8 cellular contexts compared by ENCODE assay signal in the genomic region with DNA sequence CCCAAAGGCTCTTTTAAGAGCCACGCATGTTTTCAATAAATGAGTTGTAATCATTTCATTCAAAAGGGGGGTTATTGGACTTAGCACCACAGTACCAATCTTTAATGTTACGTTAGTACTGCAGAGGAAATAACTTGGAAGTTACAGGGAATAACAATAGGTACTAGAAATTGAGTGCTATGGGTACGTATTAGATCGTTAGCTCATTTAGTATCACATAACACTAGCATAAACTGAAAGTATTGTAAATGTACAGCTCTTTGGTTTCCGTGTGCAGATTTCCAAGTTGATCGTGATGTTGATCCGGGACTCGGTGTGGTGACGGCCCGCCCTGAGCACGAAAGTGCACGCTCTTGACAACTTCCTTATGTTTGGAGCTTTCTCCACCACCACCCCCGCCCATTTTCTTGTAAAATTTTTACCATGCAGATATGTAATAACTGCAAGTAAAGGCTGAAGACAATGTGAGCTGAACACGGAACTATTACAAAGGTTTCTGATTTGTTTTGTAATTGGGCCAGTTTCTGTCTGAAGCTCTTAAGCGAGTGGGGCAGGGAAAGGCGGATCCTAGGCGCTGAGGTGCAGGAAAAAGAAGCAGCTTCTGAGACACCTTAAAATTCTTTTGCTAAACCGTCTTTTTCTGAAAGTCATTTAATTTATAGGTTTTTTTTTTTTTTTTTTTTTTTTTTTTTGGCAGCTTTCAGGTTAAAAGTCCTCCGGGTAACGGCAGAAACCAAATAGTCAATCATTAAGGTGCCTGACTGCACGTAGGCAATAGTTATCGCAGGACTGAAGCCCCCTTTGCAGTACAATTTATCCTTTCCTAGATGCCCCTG.
A peak's percentile ranks its signal among the peaks of the same experiment; 100 is the strongest.
DNase-seq lines count a peak whose midpoint lies in the region; ATAC-seq lines count a peak whose summit lies in the region.

No MANE protein-coding gene starts in this region.

- no peak overlapping the region for H4K5ac ChIP-seq in mesendoderm (ENCODE audit: low read length)

- H3K56ac ChIP-seq in mesendoderm (ENCODE audit: low read length), result peak overlapping the region; percentile 84

- peak overlapping the region; percentile 57 for H3K4me2 ChIP-seq in mesendoderm (ENCODE audit: low read length)

- H3K9ac ChIP-seq in mesendoderm (ENCODE audit: low read length), result peak overlapping the region; percentile 77

- no peaks in the 10 kb centered on the region for H3K27me3 Mint-ChIP-seq in effector memory CD8-positive, alpha-beta T cell

- WGBS in mesendoderm (ENCODE audit: extremely low coverage, insufficient coverage, low lambda C conversion rate), result no CpG with 5 or more reads among the region's 22 CpGs

- H3K4ac ChIP-seq in mesendoderm (ENCODE audit: low read depth, low read length), result no peak overlapping the region

- H3K4me1 ChIP-seq in mesendoderm (ENCODE audit: control insufficient read depth, low read depth, low read length), result peaks cover 4% of the 10 kb centered on the region

- H3K9me3 Mint-ChIP-seq in effector memory CD8-positive, alpha-beta T cell, result no peaks in the 10 kb centered on the region

- peak; percentile 19 for ATAC-seq in effector memory CD8-positive, alpha-beta T cell (replicated peaks)

- DNase-seq in NCI-H1105 treated with DMSO at 0.1 percent for 48 hours (lab: John Stamatoyannopoulos, UW) (peak; percentile 51), NCI-H1105 (lab: John Stamatoyannopoulos, UW) (no peak), NCI-H226 (peak; percentile 12), mesendoderm (peak; percentile 52), ecto neural progenitor cell (ENCODE audit: low spot score) (no peak)
- DNase-seq in activated CD4-positive, alpha-beta T cell treated with anti-CD3 and anti-CD28 coated beads, Interleukin-2, amount 50 U/mL, for 4 hours, result peak; percentile 36 to 37
- DNase-seq in effector memory CD8-positive, alpha-beta T cell, result peak; percentile 49 to 60 (median 49)
- DNase-seq in stimulated activated naive CD4-positive, alpha-beta T cell treated with Interleukin-2 at 50 U/mL for 16 hours (lab: John Stamatoyannopoulos, UW), result peak; percentile 29

- peaks cover 62% of the 10 kb centered on the region for H3K36me3 Mint-ChIP-seq in effector memory CD8-positive, alpha-beta T cell (ENCODE audit: insufficient read depth)

- H2BK5ac ChIP-seq in mesendoderm (ENCODE audit: low read length), result no peak overlapping the region

- H3K27ac ChIP-seq in mesendoderm (ENCODE audit: low read depth, low read length), result peak overlapping the region; percentile 51

- H3K4me3 Mint-ChIP-seq in effector memory CD8-positive, alpha-beta T cell, result peak overlapping the region; percentile 90 to 96

- peak overlapping the region; percentile 99 for H3K27ac Mint-ChIP-seq in effector memory CD8-positive, alpha-beta T cell

- H2BK120ac ChIP-seq in mesendoderm (ENCODE audit: low read depth, low read length), result no peak overlapping the region

- peaks cover 3% of the 10 kb centered on the region for H3K79me2 ChIP-seq in mesendoderm (ENCODE audit: control insufficient read depth, insufficient read depth, low read length)

- H3K4me1 Mint-ChIP-seq in effector memory CD8-positive, alpha-beta T cell (ENCODE audit: low read depth in 2 of 2), result peaks cover 37 to 39% of the 10 kb centered on the region in 2 donors

- no peak overlapping the region for H3K23ac ChIP-seq in mesendoderm (ENCODE audit: low read length)

- peak overlapping the region; percentile 40 for H3K18ac ChIP-seq in mesendoderm (ENCODE audit: low read length)

- H3K4me3 ChIP-seq in mesendoderm (ENCODE audit: low read length), result peak overlapping the region; percentile 64

- no peaks in the 10 kb centered on the region for H3K27me3 ChIP-seq in mesendoderm (ENCODE audit: insufficient read depth, low read length, poor library complexity)

- H2AK5ac ChIP-seq in mesendoderm (ENCODE audit: low read length), result no peak overlapping the region

- no peaks in the 10 kb centered on the region for H3K79me1 ChIP-seq in mesendoderm (ENCODE audit: low read length)

- no peak overlapping the region for H4K8ac ChIP-seq in mesendoderm (ENCODE audit: low read depth, low read length)

- no peaks in the 10 kb centered on the region for H3K36me3 ChIP-seq in mesendoderm (ENCODE audit: control insufficient read depth, insufficient read depth, low read length)

- H2BK15ac ChIP-seq in mesendoderm (replicated peaks; ENCODE audit: low read depth), result no peak overlapping the region

Comparison
In these comparisons a context has a peak if more than half of its experiments do, and no peak if none do; other contexts are left out.
1. DNase-seq: peak in NCI-H1105 treated with DMSO at 0.1 percent for 48 hours (single experiment), NCI-H226 (single experiment), activated CD4-positive, alpha-beta T cell treated with anti-CD3 and anti-CD28 coated beads, Interleukin-2, amount 50 U/mL, for 4 hours (2 of 2), effector memory CD8-positive, alpha-beta T cell (3 of 3), mesendoderm (single experiment) and stimulated activated naive CD4-positive, alpha-beta T cell treated with Interleukin-2 at 50 U/mL for 16 hours (single experiment); none in NCI-H1105 (single experiment) and ecto neural progenitor cell (single experiment).